In genomic region chr4:17941731-17942130, GRCh38 we compare ENCODE assay signal across 2 cellular contexts.
TF ChIP-seq lines count a peak whose summit lies in the region.

No MANE protein-coding gene starts in this region.

TF ChIP-seq in GM23338, 12 proteins besides CTCF, POLR2A, EP300 and RAD21:
- TF ChIP-seq ETS1 (IDR thresholded peaks at IDR 0.05) (no peak), EZH2phosphoT487 (IDR thresholded peaks at IDR 0.05; ENCODE audit: unreplicated experiment) (no peak), JUNB (IDR thresholded peaks at IDR 0.05; ENCODE audit: unreplicated experiment) (no peak), NANOG (IDR thresholded peaks at IDR 0.05; ENCODE audit: borderline replicate concordance) (no peak), ZNF462 (CRISPR knock-in tag; IDR thresholded peaks at IDR 0.05) (no peak), CREB1 (CRISPR knock-in tag; IDR thresholded peaks at IDR 0.05; ENCODE audit: low read depth) (no peak), EZH2 (IDR thresholded peaks at IDR 0.05; ENCODE audit: low read depth, unreplicated experiment) (no peak), ZNF331 (CRISPR knock-in tag; IDR thresholded peaks at IDR 0.05; ENCODE audit: low read depth) (no peak), STAT1 (IDR thresholded peaks at IDR 0.05; ENCODE audit: unreplicated experiment) (no peak), REST (IDR thresholded peaks at IDR 0.05; ENCODE audit: unreplicated experiment) (no peak), ZNF114 (CRISPR knock-in tag; IDR thresholded peaks at IDR 0.05) (no peak), POLR2AphosphoS5 (IDR thresholded peaks at IDR 0.05; ENCODE audit: low read depth) (no peak)

TF ChIP-seq in K562, 482 proteins besides CTCF, POLR2A, EP300 and RAD21 (continued from another document):
- no peak for TF ChIP-seq ZNF764 (CRISPR knock-in tag; IDR thresholded peaks at IDR 0.05; ENCODE audit: low read depth)
- peak; percentile 75 for TF ChIP-seq ZNF316 (IDR thresholded peaks at IDR 0.05)
- no peak for TF ChIP-seq SMARCA4 (IDR thresholded peaks at IDR 0.05)
- TF ChIP-seq ZNF124 (CRISPR knock-in tag; IDR thresholded peaks at IDR 0.05) = no peak
- no peak for TF ChIP-seq ZKSCAN3 (CRISPR knock-in tag; IDR thresholded peaks at IDR 0.05)
- no peak for TF ChIP-seq RBM14 (IDR thresholded peaks at IDR 0.05; ENCODE audit: borderline replicate concordance, insufficient read depth, low read depth, low read length)
- TF ChIP-seq PHF8 (IDR thresholded peaks at IDR 0.05; ENCODE audit: borderline replicate concordance, low read length) = no peak
- TF ChIP-seq ZNF274 (IDR thresholded peaks at IDR 0.05; ENCODE audit: borderline replicate concordance, low read depth, low read length) = no peak
- TF ChIP-seq ZNF668 (CRISPR knock-in tag; IDR thresholded peaks at IDR 0.05) = no peak
- TF ChIP-seq E2F8 (IDR thresholded peaks at IDR 0.05; ENCODE audit: low read depth, partially characterized antibody) = no peak
- no peak for TF ChIP-seq IFI16 (CRISPR knock-in tag; IDR thresholded peaks at IDR 0.05)
- TF ChIP-seq SNRNP70 (optimal IDR thresholded peaks at IDR 0.05; ENCODE audit: low read depth, low read length) = no peak
- TF ChIP-seq PBX2 (CRISPR knock-in tag; IDR thresholded peaks at IDR 0.05; ENCODE audit: low read depth) = no peak
- TF ChIP-seq PBX2 (tag; conservative IDR thresholded peaks at IDR 0.05; ENCODE audit: low read depth) = peak; percentile 63; the same call in 1 of the 2 replicates
- TF ChIP-seq KDM1A (IDR thresholded peaks at IDR 0.05) = no peak
- TF ChIP-seq SPI1 (IDR thresholded peaks at IDR 0.05; ENCODE audit: borderline replicate concordance, low read depth, low read length) = no peak
- TF ChIP-seq ZNF778 (CRISPR knock-in tag; IDR thresholded peaks at IDR 0.05) = no peak
- TF ChIP-seq CREBBP (IDR thresholded peaks at IDR 0.05; ENCODE audit: low read depth, low read length) = no peak
- no peak for TF ChIP-seq SIN3B (IDR thresholded peaks at IDR 0.05; ENCODE audit: low read depth)
- no peak for TF ChIP-seq NFATC3 (IDR thresholded peaks at IDR 0.05)
- TF ChIP-seq MNT (conservative IDR thresholded peaks at IDR 0.05) = no peak
- no peak for TF ChIP-seq DLX4 (CRISPR knock-in tag; IDR thresholded peaks at IDR 0.05)
- TF ChIP-seq CBX3 (IDR thresholded peaks at IDR 0.05; ENCODE audit: borderline replicate concordance in 1 of 2, low read length in 2 of 2) = no peak
